In genomic region chr3:141083226-141083625, GRCh38 we compare ENCODE assay signal across 15 cellular contexts. TPM values are rescaled to one million over a fixed set of nuclear protein-coding genes. Genes with fewer than 3 reads are reported as not detected.
"Had no signal": no experiment of that assay in that cellular context is flagged by ENCODE, and none has a peak within 500 bp of the region (broad histone marks: within the 10 kb centered on the region; RNA-seq: fewer than 3 reads in every experiment).

No MANE protein-coding gene starts in this region.

- H3K36me3 ChIP-seq: colonic mucosa, heart right ventricle, ovary, SJSA1, upper lobe of left lung had no signal

- H3K9me3 ChIP-seq: colonic mucosa, heart right ventricle, ovary, SJSA1, upper lobe of left lung had no signal

- H3K4me1 ChIP-seq: colonic mucosa, SJSA1 had no signal

- FAIRE-seq: astrocyte, frontal cortex, keratinocyte had no signal

- DNase-seq: activated CD8-positive, alpha-beta memory T cell treated with anti-CD3 and anti-CD28 coated beads, Interleukin-2, amount 50 U/mL, for 48 hours; activated CD8-positive, alpha-beta T cell treated with anti-CD3 and anti-CD28 coated beads, Interleukin-2, amount 10 ng/mL, durations not matched to agents 7 days and 5 days; activated naive CD4-positive, alpha-beta T cell; caudate nucleus; colonic mucosa; effector CD8-positive, alpha-beta T cell; heart right ventricle; midbrain; ovary; upper lobe of left lung had no signal

- H3K27ac ChIP-seq: colonic mucosa, ovary, SJSA1, upper lobe of left lung had no signal

- H3K4me3 ChIP-seq: colonic mucosa, heart right ventricle, ovary, SJSA1, upper lobe of left lung had no signal

- H3K27me3 ChIP-seq: colonic mucosa, heart right ventricle, ovary, SJSA1, upper lobe of left lung had no signal

RNA-seq across cellular contexts. Expression of gene SPSB4, which starts 32.1 kb away (rescaled TPM):
- total RNA-seq: activated CD8-positive, alpha-beta T cell treated with anti-CD3 and anti-CD28 coated beads, Interleukin-2, amount 10 ng/mL, durations not matched to agents 7 days and 5 days; colonic mucosa; fibroblast of lung had no signal
- polyA plus RNA-seq: fibroblast of lung, keratinocyte had no signal
